9 cellular contexts compared by ENCODE assay signal in genomic region chr17:4710693-4711634, GRCh38. TPM values are rescaled to one million over a fixed set of nuclear protein-coding genes. Genes with fewer than 3 reads are reported as not detected.
DNase-seq lines count a peak whose midpoint lies in the region; ATAC-seq and TF ChIP-seq lines count a peak whose summit lies in the region.
"Had no signal": no experiment of that assay in that cellular context is flagged by ENCODE, and none has a peak within 500 bp of the region (broad histone marks: within the 10 kb centered on the region; RNA-seq: fewer than 3 reads in every experiment).

No MANE protein-coding gene starts in this region.

- no peak for DNase-seq in LNCaP clone FGC (ENCODE audit: low read depth)
- peak; percentile 70 for DNase-seq in activated CD8-positive, alpha-beta T cell treated with anti-CD3 and anti-CD28 coated beads, Interleukin-2, amount 10 ng/mL, durations not matched to agents 7 days and 5 days
- DNase-seq in epithelial cell of prostate (ENCODE audit: low read depth, low spot score) = no peak
- no peak for DNase-seq in neural crest cell (ENCODE audit: low read depth, low spot score)
- DNase-seq in DMS53 (lab: John Stamatoyannopoulos, UW) = no peak
- no peak for DNase-seq in foreskin melanocyte

- CTCF ChIA-PET in activated CD8-positive, alpha-beta T cell treated with anti-CD3 and anti-CD28 coated beads, Interleukin-2, amount 10 ng/mL, durations not matched to agents 7 days and 5 days (lab: Charles Lee) = interaction anchor here (0.6 to 5.6 kb wide), 20 partner anchors 14 to 199 kb away, joined by 3 to 37 read pairs (median 4); partner anchors contain the start of genes CHRNE, GLTPD2, MED11 and PSMB6

- POLR2A ChIA-PET in activated CD8-positive, alpha-beta T cell treated with anti-CD3 and anti-CD28 coated beads, Interleukin-2, amount 10 ng/mL, durations not matched to agents 7 days and 5 days (lab: Charles Lee) = interaction anchor here (0.6 to 1.9 kb wide), 6 partner anchors 10 to 256 kb away, joined by 3 to 7 read pairs (median 4); partner anchors contain the start of genes RNF167, SLC25A11 and SPAG7

- peak overlapping the region; percentile 85 for H3K4me3 ChIP-seq in LNCaP clone FGC (ENCODE audit: low read depth, low read length)

- H3K27ac Mint-ChIP-seq in activated CD8-positive, alpha-beta T cell treated with anti-CD3 and anti-CD28 coated beads, Interleukin-2, amount 10 ng/mL, durations not matched to agents 7 days and 5 days = peak overlapping the region; percentile 96
- H3K27ac Mint-ChIP-seq in neural crest cell (ENCODE audit: unreplicated experiment) = peak overlapping the region; percentile 43

- no peaks in the 10 kb centered on the region for H3K27me3 Mint-ChIP-seq in activated CD8-positive, alpha-beta T cell treated with anti-CD3 and anti-CD28 coated beads, Interleukin-2, amount 10 ng/mL, durations not matched to agents 7 days and 5 days (ENCODE audit: low read depth)
- no peaks in the 10 kb centered on the region for H3K27me3 Mint-ChIP-seq in neural crest cell (ENCODE audit: low read depth)

- H3K9me3 Mint-ChIP-seq in activated CD8-positive, alpha-beta T cell treated with anti-CD3 and anti-CD28 coated beads, Interleukin-2, amount 10 ng/mL, durations not matched to agents 7 days and 5 days (ENCODE audit: insufficient read depth) = no peaks in the 10 kb centered on the region
- no peaks in the 10 kb centered on the region for H3K9me3 Mint-ChIP-seq in neural crest cell

- ATAC-seq in GM18499 (IDR thresholded peaks at IDR 0.05; ENCODE audit: insufficient read depth, unreplicated experiment) (peak; percentile 2), HG03469 (IDR thresholded peaks at IDR 0.05; ENCODE audit: unreplicated experiment) (no peak)
- peak; percentile 1 for ATAC-seq in activated CD8-positive, alpha-beta T cell treated with anti-CD3 and anti-CD28 coated beads, Interleukin-2, amount 10 ng/mL, durations not matched to agents 7 days and 5 days

- peak overlapping the region; percentile 94 for H3K4me3 Mint-ChIP-seq in activated CD8-positive, alpha-beta T cell treated with anti-CD3 and anti-CD28 coated beads, Interleukin-2, amount 10 ng/mL, durations not matched to agents 7 days and 5 days
- peak overlapping the region; percentile 88 for H3K4me3 Mint-ChIP-seq in neural crest cell

- TF ChIP-seq CTCF in LNCaP clone FGC (IDR thresholded peaks at IDR 0.05; ENCODE audit: control insufficient read depth, extremely low read depth, insufficient read depth) = no peak
- no peak for TF ChIP-seq CTCF in neural crest cell (conservative IDR thresholded peaks at IDR 0.05)

- peaks cover 68% of the 10 kb centered on the region for H3K4me1 Mint-ChIP-seq in activated CD8-positive, alpha-beta T cell treated with anti-CD3 and anti-CD28 coated beads, Interleukin-2, amount 10 ng/mL, durations not matched to agents 7 days and 5 days (ENCODE audit: low read depth)
- peaks cover 23% of the 10 kb centered on the region for H3K4me1 Mint-ChIP-seq in neural crest cell

- peak overlapping the region; percentile 81 for H3K27ac ChIP-seq in epithelial cell of prostate

- peaks cover 45% of the 10 kb centered on the region for H3K36me3 Mint-ChIP-seq in activated CD8-positive, alpha-beta T cell treated with anti-CD3 and anti-CD28 coated beads, Interleukin-2, amount 10 ng/mL, durations not matched to agents 7 days and 5 days (ENCODE audit: low read depth)
- H3K36me3 Mint-ChIP-seq in neural crest cell (ENCODE audit: low read depth) = no peaks in the 10 kb centered on the region

RNA-seq across cellular contexts. Expression of gene ARRB2, which starts 0.5 kb away (rescaled TPM):
- 100 to 1,000 TPM; 302 to 316 TPM for total RNA-seq in activated CD8-positive, alpha-beta T cell treated with anti-CD3 and anti-CD28 coated beads, Interleukin-2, amount 10 ng/mL, durations not matched to agents 7 days and 5 days
- 66.7 and 73.4 TPM in 2 replicates for total RNA-seq in neural crest cell

RNA-seq across cellular contexts. Expression of gene PELP1, which starts 7.0 kb away (rescaled TPM):
- 10 to 100 TPM; 69.2 to 76.1 TPM for total RNA-seq in activated CD8-positive, alpha-beta T cell treated with anti-CD3 and anti-CD28 coated beads, Interleukin-2, amount 10 ng/mL, durations not matched to agents 7 days and 5 days
- 102 and 107 TPM in 2 replicates for total RNA-seq in neural crest cell

RNA-seq across cellular contexts. Expression of gene MED11, which starts 20.3 kb away (rescaled TPM):
- 10 to 100 TPM; 23.0 to 27.2 TPM for total RNA-seq in activated CD8-positive, alpha-beta T cell treated with anti-CD3 and anti-CD28 coated beads, Interleukin-2, amount 10 ng/mL, durations not matched to agents 7 days and 5 days
- total RNA-seq in neural crest cell = 18.6 and 19.5 TPM in 2 replicates

RNA-seq across cellular contexts. Expression of gene ZMYND15, which starts 28.7 kb away (rescaled TPM):
- not detected for total RNA-seq in activated CD8-positive, alpha-beta T cell treated with anti-CD3 and anti-CD28 coated beads, Interleukin-2, amount 10 ng/mL, durations not matched to agents 7 days and 5 days
- total RNA-seq in neural crest cell = not detected in 2 replicates
- total RNA-seq: SK-MEL-5 had no signal

RNA-seq across cellular contexts. Expression of gene CXCL16, which starts 28.8 kb away (rescaled TPM):
- total RNA-seq in activated CD8-positive, alpha-beta T cell treated with anti-CD3 and anti-CD28 coated beads, Interleukin-2, amount 10 ng/mL, durations not matched to agents 7 days and 5 days = under 1 TPM; 0.50 to 0.89 TPM
- total RNA-seq in neural crest cell = not detected in 2 replicates
